8 cellular contexts compared by ENCODE assay signal in the genomic region with DNA sequence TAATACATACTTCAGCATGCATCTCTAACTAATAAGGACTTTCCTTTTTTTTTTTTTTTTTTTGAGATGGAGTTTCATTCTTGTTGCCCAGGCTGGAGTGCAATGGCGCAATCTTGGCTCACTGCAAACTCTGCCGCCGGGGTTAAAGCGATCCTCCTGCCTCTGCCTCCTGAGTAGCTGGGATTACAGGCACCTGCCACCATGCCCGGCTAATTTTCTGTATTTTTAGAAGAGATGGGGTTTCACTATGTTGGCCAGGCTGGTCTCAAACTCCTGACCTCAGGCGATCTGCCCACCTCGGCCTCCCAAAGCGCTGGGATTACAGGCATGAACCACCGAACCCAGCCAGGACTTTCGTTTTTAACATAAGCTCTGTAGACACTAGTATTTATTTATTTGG. TPM values are rescaled to one million over a fixed set of nuclear protein-coding genes. Genes with fewer than 3 reads are reported as not detected.
A peak's percentile ranks its signal among the peaks of the same experiment; 100 is the strongest.
DNase-seq lines count a peak whose midpoint lies in the region; ATAC-seq and TF ChIP-seq lines count a peak whose summit lies in the region.
"Not testable (repeated sequence)": the region's sequence is repeated elsewhere in the genome, so short reads cannot be mapped to it uniquely, and the experiment has no call there.

No MANE protein-coding gene starts in this region.

- H3K36me3 Mint-ChIP-seq in Caco-2 (ENCODE audit: insufficient read depth, unreplicated experiment); activated CD4-positive, alpha-beta memory T cell treated with anti-CD3 and anti-CD28 coated beads, Interleukin-2, amount 10 ng/mL, durations not matched to agents 7 days and 5 days (ENCODE audit: low read depth); activated naive CD8-positive, alpha-beta T cell treated with anti-CD3 and anti-CD28 coated beads, Interleukin-2, amount 50 U/mL, for 24 hours (ENCODE audit: low read depth); nephron (ENCODE audit: low read depth): not testable (repeated sequence)

- not testable (repeated sequence) for H3K27me3 ChIP-seq in Caco-2 (replicated peaks; ENCODE audit: control insufficient read depth, insufficient read depth, low read length); Peyer's patch; hepatocyte; upper lobe of right lung

- H3K4me3 ChIP-seq in Caco-2 (ENCODE audit: low read depth, low read length); Peyer's patch; hepatocyte: not testable (repeated sequence)
- H3K4me3 ChIP-seq in upper lobe of right lung: peak overlapping the region; percentile 2

- not testable (repeated sequence) for H3K79me2 ChIP-seq in hepatocyte

- H3K27ac ChIP-seq in Peyer's patch (peak overlapping the region; percentile 51 to 71 (median 61)), hepatocyte (peak overlapping the region; percentile 77), upper lobe of right lung (peak overlapping the region; percentile 77)

- peak; percentile 1 for ATAC-seq in HG02885 (IDR thresholded peaks at IDR 0.05; ENCODE audit: poor library complexity, unreplicated experiment)
- not testable (repeated sequence) for ATAC-seq in activated naive CD8-positive, alpha-beta T cell treated with anti-CD3 and anti-CD28 coated beads, Interleukin-2, amount 50 U/mL, for 24 hours; upper lobe of right lung

- not testable (repeated sequence) for H3K36me3 ChIP-seq in Caco-2 (ENCODE audit: control insufficient read depth, insufficient read depth, low read length); Peyer's patch; hepatocyte (replicated peaks; ENCODE audit: insufficient read depth, low read depth); upper lobe of right lung

- H3K4me1 Mint-ChIP-seq in Caco-2 (ENCODE audit: low read depth, unreplicated experiment) (peaks cover 32% of the 10 kb centered on the region), nephron (peaks cover 76% of the 10 kb centered on the region)
- peaks cover 85% of the 10 kb centered on the region for H3K4me1 Mint-ChIP-seq in activated CD4-positive, alpha-beta memory T cell treated with anti-CD3 and anti-CD28 coated beads, Interleukin-2, amount 10 ng/mL, durations not matched to agents 7 days and 5 days
- peaks cover 84% of the 10 kb centered on the region for H3K4me1 Mint-ChIP-seq in activated naive CD8-positive, alpha-beta T cell treated with anti-CD3 and anti-CD28 coated beads, Interleukin-2, amount 50 U/mL, for 24 hours

- not testable (repeated sequence) for BruUV-seq in Caco-2 (replicated peaks; lab: Mats Ljungman, UMichigan)

- not testable (repeated sequence) for H2AFZ ChIP-seq in hepatocyte

- DNase-seq in Caco-2; Peyer's patch; activated CD4-positive, alpha-beta memory T cell treated with anti-CD3 and anti-CD28 coated beads, Interleukin-2, amount 10 ng/mL, durations not matched to agents 7 days and 5 days; activated naive CD8-positive, alpha-beta T cell treated with anti-CD3 and anti-CD28 coated beads, Interleukin-2, amount 50 U/mL, for 24 hours; hepatocyte (ENCODE audit: low spot score); upper lobe of right lung: not testable (repeated sequence)

- TF ChIP-seq CTCF in Caco-2 (IDR thresholded peaks at IDR 0.05; ENCODE audit: insufficient read depth in 1 of 2, low read depth in 1 of 2, low read length in 1 of 2, severe bottlenecking in 1 of 2, unreplicated experiment in 1 of 2); Peyer's patch (IDR thresholded peaks at IDR 0.05); hepatocyte (IDR thresholded peaks at IDR 0.05; ENCODE audit: poor library complexity); nephron (IDR thresholded peaks at IDR 0.05; ENCODE audit: unreplicated experiment in 3 of 3); upper lobe of right lung (IDR thresholded peaks at IDR 0.05): not testable (repeated sequence)

- H3K27me3 Mint-ChIP-seq in Caco-2 (ENCODE audit: insufficient read depth, unreplicated experiment); activated CD4-positive, alpha-beta memory T cell treated with anti-CD3 and anti-CD28 coated beads, Interleukin-2, amount 10 ng/mL, durations not matched to agents 7 days and 5 days; activated naive CD8-positive, alpha-beta T cell treated with anti-CD3 and anti-CD28 coated beads, Interleukin-2, amount 50 U/mL, for 24 hours; nephron (ENCODE audit: low read depth): not testable (repeated sequence)

- WGBS in hepatocyte (ENCODE audit: low lambda C conversion rate, missing lambda C conversion rate): 82% methylated on average over 10 of the region's 10 CpGs

- H3K9me3 ChIP-seq in Caco-2; Peyer's patch; hepatocyte (ENCODE audit: low read depth); upper lobe of right lung: not testable (repeated sequence)

- not testable (repeated sequence) for H3K9me3 Mint-ChIP-seq in Caco-2 (ENCODE audit: unreplicated experiment); activated CD4-positive, alpha-beta memory T cell treated with anti-CD3 and anti-CD28 coated beads, Interleukin-2, amount 10 ng/mL, durations not matched to agents 7 days and 5 days; activated naive CD8-positive, alpha-beta T cell treated with anti-CD3 and anti-CD28 coated beads, Interleukin-2, amount 50 U/mL, for 24 hours; nephron

- POLR2A ChIA-PET in Caco-2 (lab: Charles Lee): not testable (repeated sequence)
- POLR2A ChIA-PET in activated CD4-positive, alpha-beta memory T cell treated with anti-CD3 and anti-CD28 coated beads, Interleukin-2, amount 10 ng/mL, durations not matched to agents 7 days and 5 days (lab: Charles Lee): interaction anchor here (1.9 to 7.7 kb wide), 6 partner anchors 9 to 202 kb away, joined by 4 to 240 read pairs (median 19); no protein-coding TSS in a partner anchor

- peak overlapping the region; percentile 50 for H3K4me2 ChIP-seq in hepatocyte

- not testable (repeated sequence) for H3K4me3 Mint-ChIP-seq in Caco-2 (ENCODE audit: unreplicated experiment); nephron
- peak overlapping the region; percentile 48 for H3K4me3 Mint-ChIP-seq in activated CD4-positive, alpha-beta memory T cell treated with anti-CD3 and anti-CD28 coated beads, Interleukin-2, amount 10 ng/mL, durations not matched to agents 7 days and 5 days
- peak overlapping the region; percentile 50 for H3K4me3 Mint-ChIP-seq in activated naive CD8-positive, alpha-beta T cell treated with anti-CD3 and anti-CD28 coated beads, Interleukin-2, amount 50 U/mL, for 24 hours

- intact Hi-C loops in Caco-2 (cut with micrococcal nuclease; ENCODE audit: unreplicated experiment); upper lobe of right lung (cut with DNase I): not testable (repeated sequence)

- H4K20me1 ChIP-seq in hepatocyte (ENCODE audit: insufficient read depth, poor library complexity, severe bottlenecking): not testable (repeated sequence)

- CTCF ChIA-PET in Caco-2 (lab: Charles Lee): not testable (repeated sequence)
- CTCF ChIA-PET in activated CD4-positive, alpha-beta memory T cell treated with anti-CD3 and anti-CD28 coated beads, Interleukin-2, amount 10 ng/mL, durations not matched to agents 7 days and 5 days (lab: Charles Lee): interaction anchor here (0.7 to 4.9 kb wide), 5 partner anchors 8 to 35 kb away, joined by 3 to 20 read pairs (median 10); no protein-coding TSS in a partner anchor

- peak overlapping the region; percentile 22 for H3K27ac Mint-ChIP-seq in Caco-2 (ENCODE audit: unreplicated experiment)
- H3K27ac Mint-ChIP-seq in activated CD4-positive, alpha-beta memory T cell treated with anti-CD3 and anti-CD28 coated beads, Interleukin-2, amount 10 ng/mL, durations not matched to agents 7 days and 5 days: peak overlapping the region; percentile 88
- peak overlapping the region; percentile 24 for H3K27ac Mint-ChIP-seq in activated naive CD8-positive, alpha-beta T cell treated with anti-CD3 and anti-CD28 coated beads, Interleukin-2, amount 50 U/mL, for 24 hours
- H3K27ac Mint-ChIP-seq in nephron: peak overlapping the region; percentile 68 to 93 (median 93)

- H3K4me1 ChIP-seq in Caco-2: peaks cover 30% of the 10 kb centered on the region
- peaks cover 6 to 35% (median 16%) of the 10 kb centered on the region in 4 donors for H3K4me1 ChIP-seq in Peyer's patch
- H3K4me1 ChIP-seq in hepatocyte (ENCODE audit: insufficient read depth): peaks cover 27% of the 10 kb centered on the region
- H3K4me1 ChIP-seq in upper lobe of right lung: peaks cover 34% of the 10 kb centered on the region

- not testable (repeated sequence) for TF ChIP-seq POLR2A in Peyer's patch (IDR thresholded peaks at IDR 0.05)

- H3K9me2 ChIP-seq in hepatocyte (replicated peaks; ENCODE audit: insufficient read depth): not testable (repeated sequence)

RNA-seq across cellular contexts. Expression of a gene that starts 42.3 kb away (rescaled TPM):
- total RNA-seq in Caco-2 (2022): 122 and 125 TPM in 2 replicates
- total RNA-seq in Peyer's patch: 100 to 1,000 TPM in 1 of 4 donors, 10 to 100 TPM in 3; 73.7 to 115 (median 84.4) TPM
- total RNA-seq in activated CD4-positive, alpha-beta memory T cell treated with anti-CD3 and anti-CD28 coated beads, Interleukin-2, amount 10 ng/mL, durations not matched to agents 7 days and 5 days: 100 to 1,000 TPM; 130 to 133 TPM
- total RNA-seq in hepatocyte: 86.8 and 86.9 TPM in 2 replicates
- polyA plus RNA-seq in hepatocyte: 49.9 and 55.2 TPM in 2 replicates
- total RNA-seq in upper lobe of right lung: 83.0 TPM

Comparison
In these comparisons a context has a peak if more than half of its experiments do, and no peak if none do; other contexts are left out.
1. H3K27ac Mint-ChIP-seq: peak in every context shown above with its lines; median percentile 93 in nephron; 88 in activated CD4-positive, alpha-beta memory T cell treated with anti-CD3 and anti-CD28 coated beads, Interleukin-2, amount 10 ng/mL, durations not matched to agents 7 days and 5 days; 24 in activated naive CD8-positive, alpha-beta T cell treated with anti-CD3 and anti-CD28 coated beads, Interleukin-2, amount 50 U/mL, for 24 hours; 22 in Caco-2.